8 cellular contexts compared by ENCODE assay signal in genomic region chr12:124551268-124552144, GRCh38. TPM values are rescaled to one million over a fixed set of nuclear protein-coding genes. Genes with fewer than 3 reads are reported as not detected.
A peak's percentile ranks its signal among the peaks of the same experiment; 100 is the strongest.
DNase-seq lines count a peak whose midpoint lies in the region; ATAC-seq, FAIRE-seq and TF ChIP-seq lines count a peak whose summit lies in the region.

No MANE protein-coding gene starts in this region.

- no peak overlapping the region for H3K4me3 ChIP-seq in smooth muscle cell
- no peak overlapping the region for H3K4me3 ChIP-seq in effector memory CD4-positive, alpha-beta T cell (ENCODE audit: insufficient read depth, low read depth, low read length, poor library complexity, severe bottlenecking)

- TF ChIP-seq CTCF in D721Med (IDR thresholded peaks at IDR 0.05; ENCODE audit: insufficient read depth, missing control alignments), result peak; percentile 8
- no peak for TF ChIP-seq CTCF in smooth muscle cell (IDR thresholded peaks at IDR 0.05; ENCODE audit: borderline replicate concordance, insufficient read depth, poor library complexity, severe bottlenecking)

- H4K20me1 ChIP-seq in smooth muscle cell (ENCODE audit: low read depth), result peaks cover 100% of the 10 kb centered on the region

- ATAC-seq in T-helper 17 cell, result peak; percentile 35
- ATAC-seq in left cardiac atrium, result peak in 1 of 2 donors; percentile 34
- no peak for ATAC-seq in GM21825 (IDR thresholded peaks at IDR 0.05; ENCODE audit: unreplicated experiment)

- peaks cover 30% of the 10 kb centered on the region for H3K4me1 ChIP-seq in smooth muscle cell (ENCODE audit: low read depth)
- peaks cover 22% of the 10 kb centered on the region for H3K4me1 ChIP-seq in effector memory CD4-positive, alpha-beta T cell (ENCODE audit: control insufficient read depth, insufficient read depth, low read length, poor library complexity, severe bottlenecking)

- H3F3A ChIP-seq in smooth muscle cell (ENCODE audit: low read depth), result peaks cover 28% of the 10 kb centered on the region

- WGBS in smooth muscle cell (ENCODE audit: low lambda C conversion rate), result 34% methylated on average over 25 of the region's 25 CpGs

- H3K9me3 ChIP-seq in T-helper 17 cell (ENCODE audit: control insufficient read depth, low read length, poor library complexity, severe bottlenecking) (no peaks in the 10 kb centered on the region), smooth muscle cell (replicated peaks; ENCODE audit: low read depth) (no peaks in the 10 kb centered on the region)
- no peaks in the 10 kb centered on the region for H3K9me3 ChIP-seq in effector memory CD4-positive, alpha-beta T cell (ENCODE audit: control insufficient read depth, low read length)

- peaks cover 96% of the 10 kb centered on the region for H3K79me2 ChIP-seq in smooth muscle cell (ENCODE audit: low read depth)

- no peak overlapping the region for H2AFZ ChIP-seq in smooth muscle cell (ENCODE audit: low read depth)

- no peak for FAIRE-seq in D721Med (lab: Jason Lieb, UNC)

- intact Hi-C loops in left cardiac atrium (cut with DNase I), result no loop called here

- peaks cover 2% of the 10 kb centered on the region for H3K36me3 Mint-ChIP-seq in T-helper 17 cell (ENCODE audit: low read depth)

- no peaks in the 10 kb centered on the region for H3K27me3 Mint-ChIP-seq in T-helper 17 cell

- no peaks in the 10 kb centered on the region for H3K36me3 ChIP-seq in smooth muscle cell (ENCODE audit: low read depth)
- H3K36me3 ChIP-seq in effector memory CD4-positive, alpha-beta T cell (ENCODE audit: control insufficient read depth, insufficient read depth, low read length), result no peaks in the 10 kb centered on the region

- no peaks in the 10 kb centered on the region for H3K27me3 ChIP-seq in smooth muscle cell (ENCODE audit: low read depth)
- H3K27me3 ChIP-seq in effector memory CD4-positive, alpha-beta T cell (replicated peaks; ENCODE audit: control insufficient read depth, insufficient read depth, low read length, poor library complexity, severe bottlenecking), result no peaks in the 10 kb centered on the region

- H3K4me1 Mint-ChIP-seq in T-helper 17 cell, result peaks cover 57% of the 10 kb centered on the region

- H3K4me3 Mint-ChIP-seq in T-helper 17 cell, result peak overlapping the region; percentile 45

- peak overlapping the region; percentile 73 for H3K4me2 ChIP-seq in smooth muscle cell

- DNase-seq in D721Med (ENCODE audit: insufficient read length, low spot score) (no peak), NCI-H1105 (lab: John Stamatoyannopoulos, UW) (peak; percentile 86), T-helper 17 cell (no peak), left cardiac atrium (peak; percentile 62), smooth muscle cell (lab: John Stamatoyannopoulos, UW; ENCODE audit: unreplicated experiment) (no peak)
- no peak for DNase-seq in effector memory CD4-positive, alpha-beta T cell
- DNase-seq in stimulated activated CD4-positive, alpha-beta T cell treated with anti-CD3 and anti-CD28 coated beads, Interleukin-2, amount 100 ng/mL, for 48 hours, result no peak

- H3K27ac Mint-ChIP-seq in T-helper 17 cell, result no peak overlapping the region

- no peak overlapping the region for H3K9ac ChIP-seq in smooth muscle cell (ENCODE audit: low read depth)

- H3K27ac ChIP-seq in smooth muscle cell (ENCODE audit: low read depth), result peak overlapping the region; percentile 97
- H3K27ac ChIP-seq in effector memory CD4-positive, alpha-beta T cell (ENCODE audit: insufficient read depth, low read length, poor library complexity, severe bottlenecking), result no peak overlapping the region

RNA-seq across cellular contexts. Expression of gene NCOR2, which starts 15.9 kb away (rescaled TPM):
- 100 to 1,000 TPM; 107 to 119 TPM for total RNA-seq in T-helper 17 cell
- total RNA-seq in left cardiac atrium, result 100 to 1,000 TPM; 117 to 154 TPM
- 64.1 and 64.7 TPM in 2 replicates for total RNA-seq in smooth muscle cell
- polyA plus RNA-seq in smooth muscle cell, result 164 and 169 TPM in 2 replicates

Comparison
In these comparisons a context has a peak if more than half of its experiments do, and no peak if none do; other contexts are left out.
1. DNase-seq: peak in NCI-H1105 (single experiment) and left cardiac atrium (single experiment); none in D721Med (single experiment), T-helper 17 cell (0 of 3), smooth muscle cell (single experiment), effector memory CD4-positive, alpha-beta T cell (0 of 3) and stimulated activated CD4-positive, alpha-beta T cell treated with anti-CD3 and anti-CD28 coated beads, Interleukin-2, amount 100 ng/mL, for 48 hours (0 of 2).